Comparison of ENCODE assay signal across 15 cellular contexts in genomic region chr4:52600275-52600674, GRCh38.
"Had no signal": no experiment of that assay in that cellular context is flagged by ENCODE, and none has a peak within 500 bp of the region (broad histone marks: within the 10 kb centered on the region; RNA-seq: fewer than 3 reads in every experiment).

No MANE protein-coding gene starts in this region.

- H3K4me1 Mint-ChIP-seq: activated B cell treated with CpG ODN at 0.5 μM for 24 hours; activated CD4-positive, alpha-beta T cell treated with anti-CD3 and anti-CD28 coated beads, Interleukin-2, amount 10 ng/mL, durations not matched to agents 24 days and 14 days; stimulated activated memory B cell treated with anti-CD40 and anti-IgM and Interleukin-4, amounts not matched to agents 10 μg/mL and 1 μg/mL and 100 μg/mL, for 72 hours had no signal

- H3K4me1 ChIP-seq: breast epithelium, prostate gland, tibial nerve, vagina had no signal

- H3K4me3 Mint-ChIP-seq: activated B cell treated with CpG ODN at 0.5 μM for 24 hours; activated CD4-positive, alpha-beta T cell treated with anti-CD3 and anti-CD28 coated beads, Interleukin-2, amount 10 ng/mL, durations not matched to agents 24 days and 14 days; activated naive CD8-positive, alpha-beta T cell; activated T-cell treated with anti-CD3 and anti-CD28 coated beads, Interleukin-2, amount 50 U/mL, for 72 hours; effector memory CD8-positive, alpha-beta T cell; neural crest cell; stimulated activated memory B cell treated with anti-CD40 and anti-IgM and Interleukin-4, amounts not matched to agents 10 μg/mL and 1 μg/mL and 100 μg/mL, for 72 hours; T-helper 1 cell treated with Interleukin-12 subunit alpha and Interleukin-12 subunit beta and Interleukin-4 antibody, amounts not matched to agents 30 μg/mL and 1 μg/mL, for 36 hours had no signal

- H3K36me3 ChIP-seq: breast epithelium, prostate gland had no signal

- H3K27me3 Mint-ChIP-seq: activated B cell treated with CpG ODN at 0.5 μM for 24 hours; activated CD4-positive, alpha-beta T cell treated with anti-CD3 and anti-CD28 coated beads, Interleukin-2, amount 10 ng/mL, durations not matched to agents 24 days and 14 days; activated naive CD8-positive, alpha-beta T cell; effector memory CD8-positive, alpha-beta T cell; stimulated activated memory B cell treated with anti-CD40 and anti-IgM and Interleukin-4, amounts not matched to agents 10 μg/mL and 1 μg/mL and 100 μg/mL, for 72 hours had no signal

- H3K27ac ChIP-seq: breast epithelium, prostate gland, tibial nerve, vagina had no signal

- H3K4me3 ChIP-seq: breast epithelium, prostate gland, tibial nerve, vagina had no signal

- DNase-seq: activated B cell treated with CpG ODN at 0.5 μM for 24 hours; activated CD4-positive, alpha-beta T cell treated with anti-CD3 and anti-CD28 coated beads, Interleukin-2, amount 10 ng/mL, durations not matched to agents 24 days and 14 days; activated CD8-positive, alpha-beta memory T cell treated with anti-CD3 and anti-CD28 coated beads, Interleukin-2, amount 50 U/mL, for 48 hours; activated gamma-delta T cell treated with Interleukin-2 at 50 U/mL for 16 hours; activated T-cell treated with anti-CD3 and anti-CD28 coated beads, Interleukin-2, amount 50 U/mL, for 72 hours; dermis blood vessel endothelial cell; effector memory CD8-positive, alpha-beta T cell had no signal

- H3K27ac Mint-ChIP-seq: activated B cell treated with CpG ODN at 0.5 μM for 24 hours; activated CD4-positive, alpha-beta T cell treated with anti-CD3 and anti-CD28 coated beads, Interleukin-2, amount 10 ng/mL, durations not matched to agents 24 days and 14 days; activated naive CD8-positive, alpha-beta T cell; activated T-cell treated with anti-CD3 and anti-CD28 coated beads, Interleukin-2, amount 50 U/mL, for 72 hours; effector memory CD8-positive, alpha-beta T cell; stimulated activated memory B cell treated with anti-CD40 and anti-IgM and Interleukin-4, amounts not matched to agents 10 μg/mL and 1 μg/mL and 100 μg/mL, for 72 hours; T-helper 1 cell treated with Interleukin-12 subunit alpha and Interleukin-12 subunit beta and Interleukin-4 antibody, amounts not matched to agents 30 μg/mL and 1 μg/mL, for 36 hours had no signal

- H3K9me3 ChIP-seq: breast epithelium, prostate gland, tibial nerve, vagina had no signal

- H3K27me3 ChIP-seq: breast epithelium, tibial nerve, vagina had no signal

- ATAC-seq: activated T-cell treated with anti-CD3 and anti-CD28 coated beads, Interleukin-2, amount 50 U/mL, for 72 hours; effector memory CD8-positive, alpha-beta T cell; stimulated activated memory B cell treated with anti-CD40 and anti-IgM and Interleukin-4, amounts not matched to agents 10 μg/mL and 1 μg/mL and 100 μg/mL, for 72 hours had no signal
